Comparison of ENCODE assay signal across 8 cellular contexts in the genomic region with DNA sequence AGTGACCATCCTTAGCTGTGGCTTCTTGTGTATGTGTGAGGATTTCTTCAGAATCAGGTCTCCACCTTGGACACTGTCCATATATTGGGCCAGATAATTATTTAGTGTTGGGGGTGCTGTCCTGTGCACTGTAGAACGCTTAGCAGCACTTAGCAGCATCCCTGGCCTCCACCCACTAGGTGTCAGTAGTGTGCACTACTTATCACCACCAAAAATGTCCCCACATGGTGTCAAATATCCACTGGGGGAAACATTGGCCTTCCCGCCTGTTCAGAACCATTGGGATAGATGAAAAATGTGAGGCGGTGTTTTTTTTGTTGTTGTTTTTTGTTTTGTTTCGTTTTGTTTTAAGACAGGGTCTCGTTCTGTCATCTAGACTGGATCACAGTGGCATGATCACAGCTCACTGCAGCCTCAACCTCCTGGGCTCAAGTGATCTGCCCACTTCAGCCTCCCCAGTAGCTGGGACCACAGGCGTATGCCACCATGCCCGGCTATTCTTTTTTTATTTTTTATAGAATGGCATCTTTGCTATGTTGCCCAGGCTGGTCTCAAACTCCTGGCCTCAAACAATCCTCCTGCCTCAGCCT.
DNase-seq lines count a peak whose midpoint lies in the region; ATAC-seq and TF ChIP-seq lines count a peak whose summit lies in the region.

No MANE protein-coding gene starts in this region.

- peak; percentile 11 for DNase-seq in activated T-cell treated with anti-CD3 and anti-CD28 coated beads for 1 hour (ENCODE audit: low read depth)
- no peak for DNase-seq in activated T-cell treated with anti-CD3 and anti-CD28 coated beads for 4 hours
- peak; percentile 52 for DNase-seq in PC-3
- DNase-seq in epithelial cell of proximal tubule (ENCODE audit: low read depth): no peak
- no peak for DNase-seq in upper lobe of right lung
- DNase-seq in NCI-H446 treated with DMSO at 0.1 percent for 48 hours (lab: John Stamatoyannopoulos, UW): no peak
- no peak for DNase-seq in cerebellar cortex (ENCODE audit: low spot score)

- H3F3A ChIP-seq in PC-3 (ENCODE audit: low read length, unreplicated experiment): no peaks in the 10 kb centered on the region

- no peaks in the 10 kb centered on the region for H4K20me1 ChIP-seq in PC-3 (ENCODE audit: low read length)

- TF ChIP-seq CTCF in PC-3 (conservative IDR thresholded peaks at IDR 0.05; ENCODE audit: low read depth, low read length) (peak; percentile 89), epithelial cell of proximal tubule (conservative IDR thresholded peaks at IDR 0.05; ENCODE audit: low read depth, low read length) (peak; percentile 57), upper lobe of right lung (IDR thresholded peaks at IDR 0.05) (peak; percentile 46)

- H3K27ac ChIP-seq in PC-3 (ENCODE audit: low read length) (no peak overlapping the region), upper lobe of right lung (no peak overlapping the region)

- intact Hi-C loops in PC-3 (cut with micrococcal nuclease): no loop called here
- intact Hi-C loops in upper lobe of right lung (cut with DNase I): no loop called here

- H3K4me3 ChIP-seq in PC-3 (ENCODE audit: low read length): no peak overlapping the region
- no peak overlapping the region for H3K4me3 ChIP-seq in epithelial cell of proximal tubule (ENCODE audit: low read depth, low read length)
- H3K4me3 ChIP-seq in upper lobe of right lung: no peak overlapping the region

- no peaks in the 10 kb centered on the region for H3K9me2 ChIP-seq in PC-3 (replicated peaks; ENCODE audit: low read length)

- no peaks in the 10 kb centered on the region for H3K9me3 ChIP-seq in PC-3 (ENCODE audit: low read length)
- H3K9me3 ChIP-seq in upper lobe of right lung: no peaks in the 10 kb centered on the region

- no peak overlapping the region for H3K9ac ChIP-seq in PC-3 (ENCODE audit: low read length)

- CTCF ChIA-PET in PC-3 (lab: Charles Lee): no interaction called here

- H2AFZ ChIP-seq in PC-3 (ENCODE audit: low read length): no peak overlapping the region

- POLR2A ChIA-PET in PC-3 (lab: Charles Lee; ENCODE audit: unreplicated experiment): no interaction called here

- H3K4me2 ChIP-seq in PC-3 (ENCODE audit: low read length): no peak overlapping the region

- peak; percentile 89 for ATAC-seq in HG02798 (IDR thresholded peaks at IDR 0.05; ENCODE audit: poor library complexity, unreplicated experiment)
- peak; percentile 24; the same call in 1 of the 2 replicates for ATAC-seq in PC-3
- peak; percentile 82 for ATAC-seq in upper lobe of right lung

- H3K27me3 ChIP-seq in PC-3 (ENCODE audit: low read length): no peaks in the 10 kb centered on the region
- H3K27me3 ChIP-seq in upper lobe of right lung: no peaks in the 10 kb centered on the region

- 0 out of 2 replicates have a peak, but pooled peaks cover 8% of the 10 kb centered on the region for H3K4me1 ChIP-seq in PC-3 (ENCODE audit: insufficient read depth, low read length)
- H3K4me1 ChIP-seq in upper lobe of right lung: no peaks in the 10 kb centered on the region

- no TSS peak for BruUV-seq in PC-3 (replicated peaks; lab: Mats Ljungman, UMichigan)

- no peaks in the 10 kb centered on the region for H3K79me2 ChIP-seq in PC-3 (ENCODE audit: low read length)

- H3K36me3 ChIP-seq in PC-3 (ENCODE audit: low read depth, low read length) (no peaks in the 10 kb centered on the region), upper lobe of right lung (no peaks in the 10 kb centered on the region)

Comparison
In these comparisons a context has a peak if more than half of its experiments do, and no peak if none do; other contexts are left out.
1. DNase-seq: peak in activated T-cell treated with anti-CD3 and anti-CD28 coated beads for 1 hour (single experiment) and PC-3 (single experiment); none in activated T-cell treated with anti-CD3 and anti-CD28 coated beads for 4 hours (single experiment), epithelial cell of proximal tubule (single experiment), upper lobe of right lung (single experiment), NCI-H446 treated with DMSO at 0.1 percent for 48 hours (single experiment) and cerebellar cortex (single experiment).
2. ATAC-seq: peak in every context shown above with its lines; median percentile 89 in HG02798; 82 in upper lobe of right lung; 24 in PC-3.
3. Peak in every context shown above with its lines, with median percentiles within 50 percentile points of each other: CTCF ChIP-seq.